In the genomic region with DNA sequence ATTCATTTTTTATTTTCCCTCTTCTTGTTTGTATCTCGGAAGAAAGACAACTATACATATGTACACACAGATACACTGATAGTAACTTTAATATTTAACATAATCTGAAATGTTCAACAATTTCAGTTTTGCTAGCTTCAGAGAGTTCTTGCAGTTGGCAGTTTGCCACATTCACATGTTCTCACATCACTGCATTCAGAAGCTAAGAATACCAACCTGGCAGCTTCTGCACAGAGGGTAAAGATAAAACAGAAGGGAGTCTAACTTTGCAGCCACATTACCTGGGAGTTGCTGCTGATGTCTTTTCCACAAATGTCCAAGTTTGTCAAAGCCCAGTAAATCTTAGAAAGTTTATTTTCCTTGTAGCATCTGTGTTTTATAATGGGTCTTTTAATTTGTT, we compare ENCODE assay signal across 2 cellular contexts.
TF ChIP-seq lines count a peak whose summit lies in the region.

No MANE protein-coding gene starts in this region.

TF ChIP-seq in GM12878, 131 proteins besides CTCF, POLR2A, EP300 and RAD21 (continued from another document):
- TF ChIP-seq ETV6 (conservative IDR thresholded peaks at IDR 0.05 in 1 of 2, IDR thresholded peaks at IDR 0.05 in 1 of 2; ENCODE audit: borderline replicate concordance in 1 of 2, low read depth in 1 of 2): no peak

TF ChIP-seq in WTC11, 78 proteins besides CTCF, POLR2A, EP300 and RAD21:
- TF ChIP-seq PRDM15 (CRISPR knock-in tag; IDR thresholded peaks at IDR 0.05): no peak
- no peak for TF ChIP-seq NFE2L1 (CRISPR knock-in tag; IDR thresholded peaks at IDR 0.05)
- TF ChIP-seq, protein P1, sequence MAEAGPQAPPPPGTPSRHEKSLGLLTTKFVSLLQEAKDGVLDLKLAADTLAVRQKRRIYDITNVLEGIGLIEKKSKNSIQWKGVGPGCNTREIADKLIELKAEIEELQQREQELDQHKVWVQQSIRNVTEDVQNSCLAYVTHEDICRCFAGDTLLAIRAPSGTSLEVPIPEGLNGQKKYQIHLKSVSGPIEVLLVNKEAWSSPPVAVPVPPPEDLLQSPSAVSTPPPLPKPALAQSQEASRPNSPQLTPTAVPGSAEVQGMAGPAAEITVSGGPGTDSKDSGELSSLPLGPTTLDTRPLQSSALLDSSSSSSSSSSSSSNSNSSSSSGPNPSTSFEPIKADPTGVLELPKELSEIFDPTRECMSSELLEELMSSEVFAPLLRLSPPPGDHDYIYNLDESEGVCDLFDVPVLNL (CRISPR knock-in tag; IDR thresholded peaks at IDR 0.05; ENCODE audit: borderline replicate concordance, low read depth): no peak
- TF ChIP-seq FOXP4 (CRISPR knock-in tag; IDR thresholded peaks at IDR 0.05): no peak
- TF ChIP-seq ATF2 (CRISPR knock-in tag; IDR thresholded peaks at IDR 0.05; ENCODE audit: borderline replicate concordance, low read depth): no peak
- no peak for TF ChIP-seq PRRX2 (CRISPR knock-in tag; IDR thresholded peaks at IDR 0.05)
- TF ChIP-seq, protein P2, sequence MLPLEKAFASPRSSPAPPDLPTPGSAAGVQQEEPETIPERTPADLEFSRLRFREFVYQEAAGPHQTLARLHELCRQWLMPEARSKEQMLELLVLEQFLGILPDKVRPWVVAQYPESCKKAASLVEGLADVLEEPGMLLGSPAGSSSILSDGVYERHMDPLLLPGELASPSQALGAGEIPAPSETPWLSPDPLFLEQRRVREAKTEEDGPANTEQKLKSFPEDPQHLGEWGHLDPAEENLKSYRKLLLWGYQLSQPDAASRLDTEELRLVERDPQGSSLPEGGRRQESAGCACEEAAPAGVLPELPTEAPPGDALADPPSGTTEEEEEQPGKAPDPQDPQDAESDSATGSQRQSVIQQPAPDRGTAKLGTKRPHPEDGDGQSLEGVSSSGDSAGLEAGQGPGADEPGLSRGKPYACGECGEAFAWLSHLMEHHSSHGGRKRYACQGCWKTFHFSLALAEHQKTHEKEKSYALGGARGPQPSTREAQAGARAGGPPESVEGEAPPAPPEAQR (CRISPR knock-in tag; IDR thresholded peaks at IDR 0.05): no peak
- no peak for TF ChIP-seq RELA (CRISPR knock-in tag; IDR thresholded peaks at IDR 0.05; ENCODE audit: borderline replicate concordance)
- no peak for TF ChIP-seq IRF2 (CRISPR knock-in tag; IDR thresholded peaks at IDR 0.05; ENCODE audit: borderline replicate concordance, low read depth)
- TF ChIP-seq SP1 (CRISPR knock-in tag; conservative IDR thresholded peaks at IDR 0.05): no peak
TF ChIP-seq in WTC11: peak in this region for 0.
